Comparison of ENCODE assay signal across 11 cellular contexts in genomic region chr6:79646006-79646405, GRCh38. TPM values are rescaled to one million over a fixed set of nuclear protein-coding genes. Genes with fewer than 3 reads are reported as not detected.
A peak's percentile ranks its signal among the peaks of the same experiment; 100 is the strongest.
DNase-seq lines count a peak whose midpoint lies in the region; ATAC-seq and TF ChIP-seq lines count a peak whose summit lies in the region.
"Had no signal": no experiment of that assay in that cellular context is flagged by ENCODE, and none has a peak within 500 bp of the region (broad histone marks: within the 10 kb centered on the region; RNA-seq: fewer than 3 reads in every experiment).

No MANE protein-coding gene starts in this region.

- no peak overlapping the region for H3K4me3 Mint-ChIP-seq in activated CD8-positive, alpha-beta T cell treated with anti-CD3 and anti-CD28 coated beads for 36 hours
- H3K4me3 Mint-ChIP-seq in stimulated activated naive CD8-positive, alpha-beta T cell treated with anti-CD3 and anti-CD28 coated beads, Interleukin-15, amount 100 ng/mL, for 72 hours = peak overlapping the region; percentile 61 to 65
- H3K4me3 Mint-ChIP-seq: brain had no signal

- CTCF ChIA-PET in activated CD8-positive, alpha-beta T cell treated with anti-CD3 and anti-CD28 coated beads for 36 hours (lab: Charles Lee) = interaction anchor here (0.7 to 2.8 kb wide), 3 partner anchors 14 to 65 kb away, joined by 3 to 8 read pairs (median 6); partner anchors contain the start of gene SH3BGRL2

- ATAC-seq in HG02885 (IDR thresholded peaks at IDR 0.05; ENCODE audit: poor library complexity, unreplicated experiment) (peak; percentile 49), HG02571 (IDR thresholded peaks at IDR 0.05; ENCODE audit: unreplicated experiment) (no peak)
- ATAC-seq in activated CD8-positive, alpha-beta T cell treated with anti-CD3 and anti-CD28 coated beads for 36 hours = peak; percentile 55
- ATAC-seq in stimulated activated naive CD8-positive, alpha-beta T cell treated with anti-CD3 and anti-CD28 coated beads, Interleukin-15, amount 100 ng/mL, for 72 hours = peak; percentile 87

- peaks cover 2% of the 10 kb centered on the region for H3K4me1 Mint-ChIP-seq in activated CD8-positive, alpha-beta T cell treated with anti-CD3 and anti-CD28 coated beads for 36 hours (ENCODE audit: low read depth)
- H3K4me1 Mint-ChIP-seq in stimulated activated naive CD8-positive, alpha-beta T cell treated with anti-CD3 and anti-CD28 coated beads, Interleukin-15, amount 100 ng/mL, for 72 hours = peaks cover 39% of the 10 kb centered on the region

- H3K27ac Mint-ChIP-seq in activated CD8-positive, alpha-beta T cell treated with anti-CD3 and anti-CD28 coated beads for 36 hours = no peak overlapping the region
- H3K27ac Mint-ChIP-seq in stimulated activated naive CD8-positive, alpha-beta T cell treated with anti-CD3 and anti-CD28 coated beads, Interleukin-15, amount 100 ng/mL, for 72 hours = no peak overlapping the region
- H3K27ac Mint-ChIP-seq: brain had no signal

- no peak for TF ChIP-seq CTCF in activated CD8-positive, alpha-beta T cell treated with anti-CD3 and anti-CD28 coated beads for 36 hours (IDR thresholded peaks at IDR 0.05)

- POLR2A ChIA-PET in activated CD8-positive, alpha-beta T cell treated with anti-CD3 and anti-CD28 coated beads for 36 hours (lab: Charles Lee) = no interaction called here

- intact Hi-C loops in activated CD8-positive, alpha-beta T cell treated with anti-CD3 and anti-CD28 coated beads for 36 hours (cut with micrococcal nuclease) = no loop called here

- H3K9me3 Mint-ChIP-seq in activated CD8-positive, alpha-beta T cell treated with anti-CD3 and anti-CD28 coated beads for 36 hours = no peaks in the 10 kb centered on the region
- no peaks in the 10 kb centered on the region for H3K9me3 Mint-ChIP-seq in stimulated activated naive CD8-positive, alpha-beta T cell treated with anti-CD3 and anti-CD28 coated beads, Interleukin-15, amount 100 ng/mL, for 72 hours
- H3K9me3 Mint-ChIP-seq: brain had no signal

- H3K36me3 Mint-ChIP-seq in activated CD8-positive, alpha-beta T cell treated with anti-CD3 and anti-CD28 coated beads for 36 hours (ENCODE audit: low read depth) = no peaks in the 10 kb centered on the region
- H3K36me3 Mint-ChIP-seq: brain had no signal

- peak; percentile 7 for DNase-seq in stimulated activated CD4-positive, alpha-beta T cell treated with anti-CD3 and anti-CD28 coated beads, Interleukin-2, amount 100 ng/mL, for 4 hours (ENCODE audit: low read depth)
- no peak for DNase-seq in stimulated activated CD4-positive, alpha-beta T cell treated with anti-CD3 and anti-CD28 coated beads, Interleukin-1b, Interleukin-23, amount 100 ng/mL, for 48 hours
- DNase-seq in activated CD8-positive, alpha-beta T cell treated with anti-CD3 and anti-CD28 coated beads for 36 hours = peak; percentile 39
- peak; percentile 41 to 45 for DNase-seq in stimulated activated naive CD8-positive, alpha-beta T cell treated with anti-CD3 and anti-CD28 coated beads, Interleukin-15, amount 100 ng/mL, for 72 hours
- DNase-seq in NCI-H524 treated with DMSO at 0.1 percent for 48 hours (lab: John Stamatoyannopoulos, UW) (no peak), NCI-H1417 treated with DMSO at 0.1 percent for 48 hours (lab: John Stamatoyannopoulos, UW) (no peak)
- DNase-seq: NCI-H226; stimulated activated CD4-positive, alpha-beta T cell treated with anti-CD3 and anti-CD28 coated beads, Interleukin-12 subunit alpha, Interleukin-12 subunit beta, amount 100 ng/mL, for 4 hours had no signal

- peaks cover 4% of the 10 kb centered on the region for H3K27me3 Mint-ChIP-seq in activated CD8-positive, alpha-beta T cell treated with anti-CD3 and anti-CD28 coated beads for 36 hours
- no peaks in the 10 kb centered on the region for H3K27me3 Mint-ChIP-seq in stimulated activated naive CD8-positive, alpha-beta T cell treated with anti-CD3 and anti-CD28 coated beads, Interleukin-15, amount 100 ng/mL, for 72 hours
- H3K27me3 Mint-ChIP-seq: brain had no signal

RNA-seq across cellular contexts. Expression of gene SH3BGRL2, which starts 14.9 kb away (rescaled TPM):
- under 1 TPM; 0.54 to 0.70 TPM for total RNA-seq in activated CD8-positive, alpha-beta T cell treated with anti-CD3 and anti-CD28 coated beads for 36 hours

Comparison
In these comparisons a context has a peak if more than half of its experiments do, and no peak if none do; other contexts are left out.
1. DNase-seq: peak in stimulated activated CD4-positive, alpha-beta T cell treated with anti-CD3 and anti-CD28 coated beads, Interleukin-2, amount 100 ng/mL, for 4 hours (single experiment), activated CD8-positive, alpha-beta T cell treated with anti-CD3 and anti-CD28 coated beads for 36 hours (single experiment) and stimulated activated naive CD8-positive, alpha-beta T cell treated with anti-CD3 and anti-CD28 coated beads, Interleukin-15, amount 100 ng/mL, for 72 hours (2 of 2); none in stimulated activated CD4-positive, alpha-beta T cell treated with anti-CD3 and anti-CD28 coated beads, Interleukin-1b, Interleukin-23, amount 100 ng/mL, for 48 hours (single experiment), NCI-H524 treated with DMSO at 0.1 percent for 48 hours (single experiment) and NCI-H1417 treated with DMSO at 0.1 percent for 48 hours (single experiment).